In genomic region chr17:64115871-64116534, GRCh38 we compare ENCODE assay signal across 12 cellular contexts. TPM values are rescaled to one million over a fixed set of nuclear protein-coding genes. Genes with fewer than 3 reads are reported as not detected.
A peak's percentile ranks its signal among the peaks of the same experiment; 100 is the strongest.
DNase-seq lines count a peak whose midpoint lies in the region; ATAC-seq lines count a peak whose summit lies in the region.
"Had no signal": no experiment of that assay in that cellular context is flagged by ENCODE, and none has a peak within 500 bp of the region (broad histone marks: within the 10 kb centered on the region; RNA-seq: fewer than 3 reads in every experiment).

No MANE protein-coding gene starts in this region.

- H3K4me3 Mint-ChIP-seq in activated T-cell treated with anti-CD3 and anti-CD28 coated beads, Interleukin-2, amount 50 U/mL, for 4 hours, result peak overlapping the region; percentile 60
- peak overlapping the region; percentile 64 for H3K4me3 Mint-ChIP-seq in stimulated activated naive CD8-positive, alpha-beta T cell treated with anti-CD3 and anti-CD28 coated beads, Interleukin-15, Interleukin-2, amounts not matched to agents 100 ng/mL and 50 ng/mL, for 24 hours

- peak overlapping the region; percentile 69 to 95 for H3K27ac ChIP-seq in esophagus (ENCODE audit: low read depth in 2 of 2, low read length in 1 of 2)

- ATAC-seq in activated T-cell treated with anti-CD3 and anti-CD28 coated beads, Interleukin-2, amount 50 U/mL, for 4 hours, result peak; percentile 55 to 66
- no peak for ATAC-seq in HG03108 (IDR thresholded peaks at IDR 0.05; ENCODE audit: unreplicated experiment)

- DNase-seq in activated T-cell treated with anti-CD3 and anti-CD28 coated beads, Interleukin-2, amount 50 U/mL, for 4 hours, result no peak
- no peak for DNase-seq in activated T-cell treated with anti-CD3 and anti-CD28 coated beads for 4 hours
- peak; percentile 47 for DNase-seq in RPMI7951 (ENCODE audit: low read depth)
- no peak for DNase-seq in H4 (ENCODE audit: low spot score)
- DNase-seq in DMS79 treated with DMSO at 0.1 percent for 48 hours (lab: John Stamatoyannopoulos, UW), result no peak
- DNase-seq: DMS53, kidney glomerular epithelial cell, substantia nigra had no signal

- no peaks in the 10 kb centered on the region for H3K9me3 ChIP-seq in esophagus (ENCODE audit: control insufficient read depth in 2 of 2, insufficient read depth in 1 of 2, low read depth in 1 of 2, low read length in 1 of 2)

- peaks cover 0 to 3% of the 10 kb centered on the region in 2 donors for H3K36me3 ChIP-seq in esophagus (ENCODE audit: control insufficient read depth in 2 of 2, insufficient read depth in 2 of 2, low read length in 1 of 2)

- H3K4me1 Mint-ChIP-seq in activated T-cell treated with anti-CD3 and anti-CD28 coated beads, Interleukin-2, amount 50 U/mL, for 4 hours (ENCODE audit: low read depth), result peaks cover 59% of the 10 kb centered on the region
- H3K4me1 Mint-ChIP-seq in stimulated activated naive CD8-positive, alpha-beta T cell treated with anti-CD3 and anti-CD28 coated beads, Interleukin-15, Interleukin-2, amounts not matched to agents 100 ng/mL and 50 ng/mL, for 24 hours (ENCODE audit: low read depth), result peaks cover 69% of the 10 kb centered on the region

- no peaks in the 10 kb centered on the region for H3K27me3 ChIP-seq in esophagus (ENCODE audit: control insufficient read depth in 1 of 2, insufficient read depth in 2 of 2, low read length in 2 of 2)

- peaks cover 14% of the 10 kb centered on the region for H3K36me3 Mint-ChIP-seq in activated T-cell treated with anti-CD3 and anti-CD28 coated beads, Interleukin-2, amount 50 U/mL, for 4 hours (ENCODE audit: insufficient read depth)
- H3K36me3 Mint-ChIP-seq in stimulated activated naive CD8-positive, alpha-beta T cell treated with anti-CD3 and anti-CD28 coated beads, Interleukin-15, Interleukin-2, amounts not matched to agents 100 ng/mL and 50 ng/mL, for 24 hours (ENCODE audit: low read depth), result peaks cover 27% of the 10 kb centered on the region

- peak overlapping the region; percentile 91 for H3K27ac Mint-ChIP-seq in stimulated activated naive CD8-positive, alpha-beta T cell treated with anti-CD3 and anti-CD28 coated beads, Interleukin-15, Interleukin-2, amounts not matched to agents 100 ng/mL and 50 ng/mL, for 24 hours

- peaks cover 3 to 7% of the 10 kb centered on the region in 2 donors for H3K4me1 ChIP-seq in esophagus (ENCODE audit: control insufficient read depth in 2 of 2, insufficient read depth in 2 of 2, low read length in 1 of 2)

- H3K4me3 ChIP-seq in esophagus (ENCODE audit: low read depth in 1 of 2, low read length in 2 of 2), result no peak overlapping the region
- H3K4me3 ChIP-seq: coronary artery had no signal

- no peaks in the 10 kb centered on the region for H3K27me3 Mint-ChIP-seq in activated T-cell treated with anti-CD3 and anti-CD28 coated beads, Interleukin-2, amount 50 U/mL, for 4 hours (ENCODE audit: low read depth)
- H3K27me3 Mint-ChIP-seq in stimulated activated naive CD8-positive, alpha-beta T cell treated with anti-CD3 and anti-CD28 coated beads, Interleukin-15, Interleukin-2, amounts not matched to agents 100 ng/mL and 50 ng/mL, for 24 hours, result no peaks in the 10 kb centered on the region

- WGBS in esophagus, 2 donors, result 44 to 61% methylated on average over 7 of the region's 7 CpGs

- H3K9me3 Mint-ChIP-seq in activated T-cell treated with anti-CD3 and anti-CD28 coated beads, Interleukin-2, amount 50 U/mL, for 4 hours, result no peaks in the 10 kb centered on the region
- H3K9me3 Mint-ChIP-seq in stimulated activated naive CD8-positive, alpha-beta T cell treated with anti-CD3 and anti-CD28 coated beads, Interleukin-15, Interleukin-2, amounts not matched to agents 100 ng/mL and 50 ng/mL, for 24 hours, result no peaks in the 10 kb centered on the region

RNA-seq across cellular contexts. Expression of gene ERN1, which starts 13.9 kb away (rescaled TPM):
- total RNA-seq in activated T-cell treated with anti-CD3 and anti-CD28 coated beads, Interleukin-2, amount 50 U/mL, for 4 hours, result 10 to 100 TPM; 16.2 to 29.3 (median 21.0) TPM
- total RNA-seq in RPMI7951 (2014; rRNA removed; shearing (Covaris generic)), result 3.4 and 6.0 TPM in 2 replicates
- polyA plus RNA-seq in esophagus, result 1 to 10 TPM; 4.5 TPM
- 1.2 and 2.7 TPM in 2 replicates for total RNA-seq in H4 (2014; rRNA removed; shearing (Covaris generic))
